Comparison of ENCODE assay signal across 9 cellular contexts in genomic region chr20:58179083-58179431, GRCh38. TPM values are rescaled to one million over a fixed set of nuclear protein-coding genes. Genes with fewer than 3 reads are reported as not detected.
DNase-seq lines count a peak whose midpoint lies in the region; ATAC-seq and TF ChIP-seq lines count a peak whose summit lies in the region.
"Had no signal": no experiment of that assay in that cellular context is flagged by ENCODE, and none has a peak within 500 bp of the region (broad histone marks: within the 10 kb centered on the region; RNA-seq: fewer than 3 reads in every experiment).

No MANE protein-coding gene starts in this region.

- no peaks in the 10 kb centered on the region for H3K9me3 ChIP-seq in iPS-15b (ENCODE audit: control insufficient read depth, insufficient read depth, low read length)
- peaks cover 0 to 7% (median 4%) of the 10 kb centered on the region in 4 donors for H3K9me3 ChIP-seq in stomach
- H3K9me3 ChIP-seq in upper lobe of left lung = peaks cover 0 to 4% (median 2%) of the 10 kb centered on the region in 4 donors

- peak overlapping the region; percentile 49 to 57 (median 51) for H3K4me3 Mint-ChIP-seq in T-cell

- TF ChIP-seq EP300 in stomach (IDR thresholded peaks at IDR 0.05) = no peak
- TF ChIP-seq EP300 in upper lobe of left lung (IDR thresholded peaks at IDR 0.05) = no peak

- CTCF ChIA-PET in T-cell (lab: Charles Lee) = interaction anchor here in 1 of 2 donors (0.6 kb wide), 1 partner anchor 12 kb away, joined by 4 read pairs; no protein-coding TSS in a partner anchor

- no peak overlapping the region for H3K9ac ChIP-seq in iPS-15b (ENCODE audit: low read depth, low read length)

- H3K4me3 ChIP-seq in iPS-15b (ENCODE audit: low read depth, low read length) (peak overlapping the region; percentile 53), stomach (peak overlapping the region in 3 of 4 donors; percentile 26 to 34 (median 28)), upper lobe of left lung (peak overlapping the region in 1 of 4 donors; percentile 27)

- peak; percentile 21 for DNase-seq in activated T-cell treated with anti-CD3 and anti-CD28 coated beads, Interleukin-2, amount 50 U/mL, for 1 hour
- DNase-seq in activated T-cell treated with anti-CD3 and anti-CD28 coated beads for 4 hours (no peak), T-cell (no peak), stomach (no peak), upper lobe of left lung (no peak)

- peaks cover 14 to 30% of the 10 kb centered on the region in 2 donors for H3K27me3 Mint-ChIP-seq in T-cell

- ATAC-seq in T-cell (replicated peaks in 1 of 4) = no peak
- ATAC-seq in upper lobe of left lung (ENCODE audit: low FRiP score in 2 of 2) = no peak
- no peak for ATAC-seq in HG03571 (IDR thresholded peaks at IDR 0.05; ENCODE audit: unreplicated experiment)
- ATAC-seq in GM21526 (IDR thresholded peaks at IDR 0.05; ENCODE audit: low FRiP score, unreplicated experiment) = no peak

- no peaks in the 10 kb centered on the region for H3K36me3 Mint-ChIP-seq in T-cell

- H3K27ac ChIP-seq in stomach (no peak overlapping the region), upper lobe of left lung (no peak overlapping the region)

- H3K4me1 ChIP-seq in iPS-15b (ENCODE audit: control insufficient read depth, insufficient read depth, low read length) = peaks cover 14% of the 10 kb centered on the region
- H3K4me1 ChIP-seq in stomach = peaks cover 7 to 25% (median 14%) of the 10 kb centered on the region in 4 donors
- H3K4me1 ChIP-seq in upper lobe of left lung = peaks cover 4 to 12% (median 7%) of the 10 kb centered on the region in 4 donors

- intact Hi-C loops in stomach (cut with DNase I; ENCODE audit: low total_unique reads) = loop anchor here (5.0 kb wide), 1 partner anchor 527 kb away; no protein-coding TSS in a partner anchor

- no peak overlapping the region for H3K27ac Mint-ChIP-seq in T-cell

- no peak for TF ChIP-seq CTCF in stomach (IDR thresholded peaks at IDR 0.05)
- no peak for TF ChIP-seq CTCF in upper lobe of left lung (IDR thresholded peaks at IDR 0.05)

- no peaks in the 10 kb centered on the region for H3K9me3 Mint-ChIP-seq in T-cell

- 41 to 55% (median 48%) methylated on average over 8 to 9 of the region's 9 CpGs for WGBS in stomach, 5 donors
- WGBS in upper lobe of left lung, 2 donors = 56 to 57% methylated on average over 9 of the region's 9 CpGs

- TF ChIP-seq POLR2A in stomach (IDR thresholded peaks at IDR 0.05) (no peak), upper lobe of left lung (IDR thresholded peaks at IDR 0.05) (no peak)

- POLR2A ChIA-PET in T-cell (lab: Charles Lee) = no interaction called here

- peaks cover 21% of the 10 kb centered on the region for H3K27me3 ChIP-seq in iPS-15b (ENCODE audit: control insufficient read depth, insufficient read depth, low read length)
- H3K27me3 ChIP-seq in stomach = peaks cover 0 to 52% (median 13%) of the 10 kb centered on the region in 3 donors
- no peaks in the 10 kb centered on the region for H3K27me3 ChIP-seq in upper lobe of left lung

- H3K36me3 ChIP-seq in iPS-15b (ENCODE audit: control insufficient read depth, insufficient read depth, low read length) (no peaks in the 10 kb centered on the region), stomach (no peaks in the 10 kb centered on the region), upper lobe of left lung (no peaks in the 10 kb centered on the region)

- peaks cover 9 to 12% (median 9%) of the 10 kb centered on the region in 3 donors for H3K4me1 Mint-ChIP-seq in T-cell

RNA-seq across cellular contexts. Expression of gene ANKRD60, which starts 49.4 kb away (rescaled TPM):
- total RNA-seq in T-cell (under 1 TPM in 1 of 5 donors, not detected in 4; 0.82 TPM), stomach (not detected), upper lobe of left lung (not detected)
- not detected for polyA plus RNA-seq in stomach
- total RNA-seq: epithelial cell of proximal tubule had no signal
